ENCODE assay signal across 17 cellular contexts in the genomic region with DNA sequence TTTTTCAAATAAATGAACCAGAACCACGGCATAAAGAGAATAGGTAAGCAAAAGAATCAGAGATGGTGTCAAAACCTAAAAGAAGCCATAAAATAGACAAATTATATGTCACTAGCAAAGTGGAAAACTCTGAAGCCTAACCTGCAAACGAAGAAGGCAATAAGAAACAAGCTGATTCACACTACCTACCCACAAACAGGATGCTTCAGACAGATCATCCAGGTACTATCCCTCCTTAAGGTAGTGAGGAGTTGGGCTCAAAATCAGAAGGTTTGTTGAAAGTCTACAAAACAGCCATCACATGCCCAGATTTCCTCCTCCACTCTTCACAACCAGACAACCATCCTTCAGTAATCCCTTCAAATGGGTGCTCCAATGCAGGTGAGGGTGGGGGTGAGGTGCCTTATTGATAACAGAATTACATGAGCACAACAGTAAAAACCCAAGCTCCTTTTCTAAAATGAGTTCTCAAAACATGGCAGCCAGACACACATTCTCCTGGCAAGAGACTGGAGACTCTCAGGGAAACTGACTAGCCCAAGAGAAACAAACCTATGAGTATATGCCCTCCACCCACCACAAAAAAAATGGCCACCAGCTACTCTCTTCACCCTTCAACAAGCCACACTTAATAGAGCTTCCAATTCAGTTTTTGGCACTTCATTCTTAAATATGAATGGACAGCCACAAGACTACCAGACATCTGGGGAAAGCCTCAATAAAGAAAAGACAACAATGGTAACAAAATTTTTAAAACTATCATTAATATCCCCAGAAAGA. TPM values are rescaled to one million over a fixed set of nuclear protein-coding genes. Genes with fewer than 3 reads are reported as not detected.
DNase-seq lines count a peak whose midpoint lies in the region; ATAC-seq and TF ChIP-seq lines count a peak whose summit lies in the region.
"Had no signal": no experiment of that assay in that cellular context is flagged by ENCODE, and none has a peak within 500 bp of the region (broad histone marks: within the 10 kb centered on the region; RNA-seq: fewer than 3 reads in every experiment).

No MANE protein-coding gene starts in this region.

- peaks cover 1 to 26% of the 10 kb centered on the region in 2 donors for H3K4me1 ChIP-seq in ascending aorta
- peaks cover 4 to 6% of the 10 kb centered on the region in 2 experiments for H3K4me1 ChIP-seq in trophoblast cell (ENCODE audit: control insufficient read depth in 1 of 2, insufficient read depth in 2 of 2, low read length in 2 of 2)

- H3K18ac ChIP-seq in trophoblast cell (ENCODE audit: low read length), result no peak overlapping the region

- H3K27me3 ChIP-seq in GM06990 (replicated peaks; ENCODE audit: control insufficient read depth, insufficient read depth, low read length), result no peaks in the 10 kb centered on the region
- H3K27me3 ChIP-seq in ascending aorta, result no peaks in the 10 kb centered on the region
- H3K27me3 ChIP-seq in trophoblast cell (ENCODE audit: insufficient read depth, low read length), result no peaks in the 10 kb centered on the region
- H3K27me3 ChIP-seq: thyroid gland had no signal

- TF ChIP-seq CTCF in GM06990 (IDR thresholded peaks at IDR 0.05; ENCODE audit: insufficient read depth, low read length, poor library complexity, severe bottlenecking) (no peak), ascending aorta (IDR thresholded peaks at IDR 0.05) (no peak)

- H3K9ac ChIP-seq in trophoblast cell (ENCODE audit: low read length), result no peak overlapping the region

- ATAC-seq in HG02759 (IDR thresholded peaks at IDR 0.05; ENCODE audit: unreplicated experiment), result peak; percentile 10
- ATAC-seq in GM19452 (IDR thresholded peaks at IDR 0.05; ENCODE audit: unreplicated experiment), result no peak
- ATAC-seq in HG03442 (IDR thresholded peaks at IDR 0.05; ENCODE audit: unreplicated experiment), result no peak

- H3K14ac ChIP-seq in trophoblast cell (ENCODE audit: low read length), result no peak overlapping the region

- WGBS in trophoblast cell (ENCODE audit: extremely low coverage, insufficient coverage, insufficient read length), result no CpG with 5 or more reads among the region's 2 CpGs

- no peak overlapping the region for H2AK5ac ChIP-seq in trophoblast cell (ENCODE audit: low read length)

- peak overlapping the region; percentile 53 for H3K27ac ChIP-seq in ascending aorta
- H3K27ac ChIP-seq in trophoblast cell (ENCODE audit: low read depth, low read length), result no peak overlapping the region
- H3K27ac ChIP-seq: RWPE1, thyroid gland had no signal

- no peak overlapping the region for H2BK12ac ChIP-seq in trophoblast cell (ENCODE audit: low read length)

- H4K12ac ChIP-seq in trophoblast cell (ENCODE audit: low read depth, low read length), result no peak overlapping the region

- H3K23ac ChIP-seq in trophoblast cell (ENCODE audit: low read length), result no peak overlapping the region

- peaks cover 11% of the 10 kb centered on the region for H3K79me2 ChIP-seq in trophoblast cell (ENCODE audit: control insufficient read depth, insufficient read depth, low read length, poor library complexity)

- no peak overlapping the region for H2BK5ac ChIP-seq in trophoblast cell (ENCODE audit: low read depth, low read length, poor library complexity)

- H4K8ac ChIP-seq in trophoblast cell (ENCODE audit: low read depth, low read length), result no peak overlapping the region

- H4K91ac ChIP-seq in trophoblast cell (ENCODE audit: low read depth, low read length), result no peak overlapping the region

- no peaks in the 10 kb centered on the region for H3K79me1 ChIP-seq in trophoblast cell (ENCODE audit: low read length)

- H2BK120ac ChIP-seq in trophoblast cell (ENCODE audit: insufficient read depth, low read length, poor library complexity), result no peak overlapping the region

- H2AFZ ChIP-seq in trophoblast cell (ENCODE audit: insufficient read depth, low read length, poor library complexity), result no peak overlapping the region

- H3K4me3 ChIP-seq in GM06990 (replicated peaks; ENCODE audit: low read depth, low read length) (no peak overlapping the region), ascending aorta (no peak overlapping the region), trophoblast cell (ENCODE audit: low read depth, low read length) (no peak overlapping the region)
- H3K4me3 ChIP-seq: thyroid gland had no signal

- intact Hi-C loops in ascending aorta (cut with DNase I), result no loop called here

- H3K9me3 ChIP-seq in ascending aorta (no peaks in the 10 kb centered on the region), trophoblast cell (ENCODE audit: insufficient read depth, low read depth, low read length) (no peaks in the 10 kb centered on the region)
- H3K9me3 ChIP-seq: thyroid gland had no signal

- DNase-seq in GM06990 (ENCODE audit: extremely low read depth, insufficient read length), result peak; percentile 17
- DNase-seq in ascending aorta (ENCODE audit: low spot score in 2 of 2), result no peak
- no peak for DNase-seq in trophoblast cell
- DNase-seq in NCI-H187 (lab: John Stamatoyannopoulos, UW), result no peak
- no peak for DNase-seq in stimulated activated CD4-positive, alpha-beta T cell treated with anti-CD3 and anti-CD28 coated beads, Interleukin-4, amount 100 ng/mL, for 1 hour
- DNase-seq: activated CD4-positive, alpha-beta T cell treated with anti-CD3 and anti-CD28 coated beads, Interleukin-2, amount 50 U/mL, for 4 hours; effector memory CD4-positive, alpha-beta T cell; GDM1; NCI-H146; NCI-H345; stimulated activated CD8-positive, alpha-beta memory T cell treated with anti-CD3 and anti-CD28 coated beads, Interleukin-4, amount 100 ng/mL, for 48 hours; SW 1271; thyroid gland had no signal

- peak overlapping the region; percentile 60 for H3K4ac ChIP-seq in trophoblast cell (ENCODE audit: low read depth, low read length)

- H3K36me3 ChIP-seq in GM06990 (ENCODE audit: control insufficient read depth, insufficient read depth, low read length) (no peaks in the 10 kb centered on the region), ascending aorta (no peaks in the 10 kb centered on the region), trophoblast cell (ENCODE audit: control insufficient read depth in 1 of 2, insufficient read depth in 2 of 2, low read length in 2 of 2) (no peaks in the 10 kb centered on the region)
- H3K36me3 ChIP-seq: thyroid gland had no signal

- H3K4me2 ChIP-seq in trophoblast cell (ENCODE audit: low read length), result no peak overlapping the region

RNA-seq across cellular contexts. Expression of a gene that starts 6.4 kb away (rescaled TPM):
- 21.1 TPM for total RNA-seq in ascending aorta
- polyA plus RNA-seq in trophoblast cell (2013), result 53.7 and 54.8 TPM in 2 replicates

RNA-seq across cellular contexts. Expression of a gene that starts 55.8 kb away (rescaled TPM):
- 8.1 TPM for total RNA-seq in ascending aorta
- polyA plus RNA-seq in trophoblast cell (2013), result 1.2 TPM in 2 replicates

RNA-seq across cellular contexts. Expression of a gene that starts 55.8 kb away (rescaled TPM):
- 22.4 TPM for total RNA-seq in ascending aorta
- polyA plus RNA-seq in trophoblast cell (2013), result 2.6 and 2.8 TPM in 2 replicates
